Comparison of ENCODE assay signal across 7 cellular contexts in genomic region chr1:66996018-66996682, GRCh38. TPM values are rescaled to one million over a fixed set of nuclear protein-coding genes. Genes with fewer than 3 reads are reported as not detected.
A peak's percentile ranks its signal among the peaks of the same experiment; 100 is the strongest.
DNase-seq lines count a peak whose midpoint lies in the region; ATAC-seq, FAIRE-seq and TF ChIP-seq lines count a peak whose summit lies in the region.

No MANE protein-coding gene starts in this region.

- TF ChIP-seq CTCF in WI38 (IDR thresholded peaks at IDR 0.05; ENCODE audit: low read depth, low read length) (peak; percentile 78), cardiac fibroblast (IDR thresholded peaks at IDR 0.05; ENCODE audit: low read depth, low read length) (peak; percentile 89)

- peak; percentile 5 for DNase-seq in GM12892 (ENCODE audit: insufficient read length)
- DNase-seq in NCI-H2196 (lab: John Stamatoyannopoulos, UW; ENCODE audit: unreplicated experiment), result peak; percentile 83
- DNase-seq in cardiac fibroblast (ENCODE audit: low read depth in 2 of 2), result peak; percentile 85
- DNase-seq in left lobe of liver (ENCODE audit: low spot score), result peak; percentile 51
- DNase-seq in stimulated activated CD4-positive, alpha-beta T cell treated with anti-CD3 and anti-CD28 coated beads, TNF-alpha, amount 100 ng/mL, for 48 hours (ENCODE audit: low read depth in 3 of 3), result peak; percentile 21 to 36 (median 34)

- no peak overlapping the region for H3K4me3 ChIP-seq in WI38 (ENCODE audit: low read depth, low read length)
- no peak overlapping the region for H3K4me3 ChIP-seq in cardiac fibroblast (replicated peaks in 1 of 2; ENCODE audit: low read depth in 2 of 2, low read length in 2 of 2)

- ATAC-seq in HG02970 (IDR thresholded peaks at IDR 0.05; ENCODE audit: low FRiP score, unreplicated experiment) (peak; percentile 53), left lobe of liver (peak; percentile 87)

- peak; percentile 94 for FAIRE-seq in GM12892 (lab: Jason Lieb, UNC)

- TF ChIP-seq POLR2A in GM12892 (IDR thresholded peaks at IDR 0.05; ENCODE audit: low read depth, low read length), result no peak

RNA-seq across cellular contexts. Expression of gene SLC35D1, which starts 57.8 kb away (rescaled TPM):
- 5.6 TPM for polyA plus RNA-seq in GM12892 (2012; ENCODE audit: missing spikeins)
- total RNA-seq in left lobe of liver, result 66.0 TPM

Comparison
In these comparisons a context has a peak if more than half of its experiments do, and no peak if none do; other contexts are left out.
1. DNase-seq: peak in every context shown above with its lines; median percentile 85 in cardiac fibroblast; 83 in NCI-H2196; 51 in left lobe of liver; 34 in stimulated activated CD4-positive, alpha-beta T cell treated with anti-CD3 and anti-CD28 coated beads, TNF-alpha, amount 100 ng/mL, for 48 hours; 5 in GM12892.